In the genomic region with DNA sequence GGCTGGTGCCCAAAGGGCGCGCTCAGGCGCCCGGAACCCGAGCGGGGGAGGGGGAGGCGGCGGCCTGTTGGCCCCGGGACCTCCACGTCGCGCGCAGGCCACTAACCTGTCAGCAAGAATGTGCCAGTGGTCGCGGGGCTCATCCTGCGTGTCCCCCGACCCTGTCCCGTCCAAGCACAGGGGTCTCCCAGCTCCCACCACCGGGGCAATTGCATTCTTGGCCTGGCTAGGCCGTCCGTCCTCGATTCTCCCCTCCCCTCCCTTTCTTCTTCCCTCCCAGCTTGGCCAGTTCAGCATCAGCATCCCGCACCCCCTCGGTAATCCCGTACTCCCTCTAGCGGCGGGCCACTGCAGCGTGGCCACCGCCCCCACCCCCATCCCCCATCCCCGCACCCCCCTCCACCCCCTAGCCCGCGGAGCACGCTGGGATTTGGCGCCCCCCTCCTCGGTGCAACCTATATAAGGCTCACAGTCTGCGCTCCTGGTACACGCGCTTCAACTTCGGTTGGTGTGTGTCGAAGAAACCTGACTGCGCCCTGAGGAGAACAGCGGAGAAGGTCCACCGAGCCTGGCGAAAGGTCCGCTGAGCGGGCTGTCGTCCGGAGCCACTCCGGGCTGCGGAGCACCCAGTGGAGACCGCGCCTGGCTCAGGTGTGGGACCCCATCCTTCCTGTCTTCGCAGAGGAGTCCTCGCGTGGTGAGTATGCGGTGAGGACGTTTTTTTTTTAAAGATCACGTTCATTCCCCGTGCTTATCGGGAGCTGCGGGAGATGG, we compare ENCODE assay signal across 8 cellular contexts. TPM values are rescaled to one million over a fixed set of nuclear protein-coding genes. Genes with fewer than 3 reads are reported as not detected.
DNase-seq lines count a peak whose midpoint lies in the region; ATAC-seq and TF ChIP-seq lines count a peak whose summit lies in the region.

A gene with protein sequence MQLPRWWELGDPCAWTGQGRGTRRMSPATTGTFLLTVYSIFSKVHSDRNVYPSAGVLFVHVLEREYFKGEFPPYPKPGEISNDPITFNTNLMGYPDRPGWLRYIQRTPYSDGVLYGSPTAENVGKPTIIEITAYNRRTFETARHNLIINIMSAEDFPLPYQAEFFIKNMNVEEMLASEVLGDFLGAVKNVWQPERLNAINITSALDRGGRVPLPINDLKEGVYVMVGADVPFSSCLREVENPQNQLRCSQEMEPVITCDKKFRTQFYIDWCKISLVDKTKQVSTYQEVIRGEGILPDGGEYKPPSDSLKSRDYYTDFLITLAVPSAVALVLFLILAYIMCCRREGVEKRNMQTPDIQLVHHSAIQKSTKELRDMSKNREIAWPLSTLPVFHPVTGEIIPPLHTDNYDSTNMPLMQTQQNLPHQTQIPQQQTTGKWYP (minus strand): TSS at position 250 of the 774 bp plus-strand sequence. CDS start 35 bp downstream, at position 215.

- in situ Hi-C loops in GM18951 (cut with MboI; ENCODE audit: low sequenced_read_pairs, unreplicated experiment): no loop called here

- peak; percentile 77 for TF ChIP-seq POLR2A in GM18951 (IDR thresholded peaks at IDR 0.05; ENCODE audit: extremely low read depth, insufficient read depth, insufficient read length)

- peak within 1 kb of the TSS; percentile 19 to 39 (median 25) for H3K4me3 ChIP-seq in skin epidermis

- DNase-seq in AG08396 (ENCODE audit: low spot score): peak; percentile 79
- DNase-seq in NCI-H146 (lab: John Stamatoyannopoulos, UW): peak; percentile 94
- peak; percentile 56 for DNase-seq in T1000 (lab: John Stamatoyannopoulos, UW)
- peak; percentile 77 for DNase-seq in cerebellum (ENCODE audit: low spot score)
- peak; percentile 92 for DNase-seq in islet precursor cell

- H3K27ac ChIP-seq in skin epidermis: peak within 1 kb of the TSS in 13 of 21 experiments; percentile 2 to 76 (median 68)

- no peak for ATAC-seq in GM21619 (IDR thresholded peaks at IDR 0.05; ENCODE audit: unreplicated experiment)

RNA-seq across cellular contexts. Expression of the gene that starts here (rescaled TPM):
- total RNA-seq in cerebellum: 118 TPM
